ENCODE assay signal across 1 cellular context in the genomic region with DNA sequence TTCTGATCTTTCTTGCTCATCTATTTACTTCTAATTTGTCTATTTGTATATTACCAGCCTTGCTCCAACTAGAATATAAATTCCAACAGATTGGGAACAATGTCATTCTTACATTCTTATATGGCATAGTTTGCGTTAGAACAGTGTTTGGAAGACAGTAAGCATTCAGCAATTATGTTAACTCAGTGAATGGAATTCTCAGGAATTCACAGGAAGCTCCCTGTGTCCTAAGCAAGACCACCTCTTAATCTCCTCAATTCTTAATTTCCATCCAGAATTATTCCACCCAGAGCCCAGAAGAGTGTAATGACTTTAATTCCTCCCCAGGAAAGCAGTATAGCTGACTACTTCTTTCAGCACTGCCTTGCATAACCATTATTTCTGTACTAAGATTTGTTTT.
TF ChIP-seq lines count a peak whose summit lies in the region.

No MANE protein-coding gene starts in this region.

TF ChIP-seq in WTC11, 78 proteins besides CTCF, POLR2A, EP300 and RAD21:
- TF ChIP-seq, protein P1, sequence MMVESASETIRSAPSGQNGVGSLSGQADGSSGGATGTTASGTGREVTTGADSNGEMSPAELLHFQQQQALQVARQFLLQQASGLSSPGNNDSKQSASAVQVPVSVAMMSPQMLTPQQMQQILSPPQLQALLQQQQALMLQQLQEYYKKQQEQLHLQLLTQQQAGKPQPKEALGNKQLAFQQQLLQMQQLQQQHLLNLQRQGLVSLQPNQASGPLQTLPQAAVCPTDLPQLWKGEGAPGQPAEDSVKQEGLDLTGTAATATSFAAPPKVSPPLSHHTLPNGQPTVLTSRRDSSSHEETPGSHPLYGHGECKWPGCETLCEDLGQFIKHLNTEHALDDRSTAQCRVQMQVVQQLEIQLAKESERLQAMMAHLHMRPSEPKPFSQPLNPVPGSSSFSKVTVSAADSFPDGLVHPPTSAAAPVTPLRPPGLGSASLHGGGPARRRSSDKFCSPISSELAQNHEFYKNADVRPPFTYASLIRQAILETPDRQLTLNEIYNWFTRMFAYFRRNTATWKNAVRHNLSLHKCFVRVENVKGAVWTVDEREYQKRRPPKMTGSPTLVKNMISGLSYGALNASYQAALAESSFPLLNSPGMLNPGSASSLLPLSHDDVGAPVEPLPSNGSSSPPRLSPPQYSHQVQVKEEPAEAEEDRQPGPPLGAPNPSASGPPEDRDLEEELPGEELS (CRISPR knock-in tag; IDR thresholded peaks at IDR 0.05): no peak
- TF ChIP-seq, protein P2, sequence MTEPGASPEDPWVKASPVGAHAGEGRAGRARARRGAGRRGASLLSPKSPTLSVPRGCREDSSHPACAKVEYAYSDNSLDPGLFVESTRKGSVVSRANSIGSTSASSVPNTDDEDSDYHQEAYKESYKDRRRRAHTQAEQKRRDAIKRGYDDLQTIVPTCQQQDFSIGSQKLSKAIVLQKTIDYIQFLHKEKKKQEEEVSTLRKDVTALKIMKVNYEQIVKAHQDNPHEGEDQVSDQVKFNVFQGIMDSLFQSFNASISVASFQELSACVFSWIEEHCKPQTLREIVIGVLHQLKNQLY (CRISPR knock-in tag; IDR thresholded peaks at IDR 0.05): no peak
- no peak for TF ChIP-seq ZNF121 (CRISPR knock-in tag; IDR thresholded peaks at IDR 0.05)
- TF ChIP-seq TEAD4 (CRISPR knock-in tag; IDR thresholded peaks at IDR 0.05): no peak
- TF ChIP-seq GTF2I (CRISPR knock-in tag; conservative IDR thresholded peaks at IDR 0.05): no peak
- no peak for TF ChIP-seq GABPB1 (CRISPR knock-in tag; IDR thresholded peaks at IDR 0.05)
- TF ChIP-seq RORB (CRISPR knock-in tag; IDR thresholded peaks at IDR 0.05): no peak
